Comparison of ENCODE assay signal across 8 cellular contexts in genomic region chr1:202888507-202889360, GRCh38.
DNase-seq lines count a peak whose midpoint lies in the region; ATAC-seq lines count a peak whose summit lies in the region.

RABIF (minus strand) TSS chr1:202889149; CDS start chr1:202889098, 51 bp downstream.

- peak within 1 kb of the TSS; percentile 75 for H3K4me3 ChIP-seq in effector memory CD4-positive, alpha-beta T cell (ENCODE audit: insufficient read depth, low read depth, low read length, poor library complexity, severe bottlenecking)

- H3K4me3 Mint-ChIP-seq in memory B cell = peak within 1 kb of the TSS; percentile 91

- H3K27ac Mint-ChIP-seq in memory B cell = peak within 1 kb of the TSS; percentile 84

- ATAC-seq in GM19468 (IDR thresholded peaks at IDR 0.05; ENCODE audit: extremely low read depth, unreplicated experiment) (peak; percentile 91), memory B cell (ENCODE audit: low read depth) (peak; percentile 89)

- H3K27me3 Mint-ChIP-seq in memory B cell = no peaks in the 10 kb centered on the region

- peak; percentile 88 for DNase-seq in CMK (ENCODE audit: low read depth)
- DNase-seq in HS-5 (ENCODE audit: low read depth) = peak; percentile 76
- peak; percentile 96 for DNase-seq in NK-92 treated with Interleukin-12 subunit alpha and Interleukin-12 subunit beta, amount 100 ng/mL, for 24 hours (lab: John Stamatoyannopoulos, UW)
- DNase-seq in activated CD8-positive, alpha-beta memory T cell treated with anti-CD3 and anti-CD28 coated beads for 24 hours = peak; percentile 97
- peak; percentile 95 to 96 (median 95) for DNase-seq in effector memory CD4-positive, alpha-beta T cell
- DNase-seq in memory B cell (ENCODE audit: low spot score in 2 of 2) = peak; percentile 90 to 95
- peak; percentile 93 for DNase-seq in stimulated activated CD8-positive, alpha-beta memory T cell treated with anti-CD3 and anti-CD28 coated beads, Interleukin-12 subunit alpha, Interleukin-12 subunit beta, amount 100 ng/mL, for 24 hours (ENCODE audit: extremely low read depth)

- no peaks in the 10 kb centered on the region for H3K9me3 ChIP-seq in effector memory CD4-positive, alpha-beta T cell (ENCODE audit: control insufficient read depth, low read length)

- peaks cover 6% of the 10 kb centered on the region for H3K4me1 Mint-ChIP-seq in memory B cell

- H3K36me3 Mint-ChIP-seq in memory B cell = peaks cover 12% of the 10 kb centered on the region

- H3K36me3 ChIP-seq in effector memory CD4-positive, alpha-beta T cell (ENCODE audit: control insufficient read depth, insufficient read depth, low read length) = peaks cover 20% of the 10 kb centered on the region

- H3K27ac ChIP-seq in effector memory CD4-positive, alpha-beta T cell (ENCODE audit: insufficient read depth, low read length, poor library complexity, severe bottlenecking) = peak within 1 kb of the TSS; percentile 92

- H3K9me3 Mint-ChIP-seq in memory B cell = no peaks in the 10 kb centered on the region

- H3K4me1 ChIP-seq in effector memory CD4-positive, alpha-beta T cell (ENCODE audit: control insufficient read depth, insufficient read depth, low read length, poor library complexity, severe bottlenecking) = peaks cover 9% of the 10 kb centered on the region

- no peaks in the 10 kb centered on the region for H3K27me3 ChIP-seq in effector memory CD4-positive, alpha-beta T cell (replicated peaks; ENCODE audit: control insufficient read depth, insufficient read depth, low read length, poor library complexity, severe bottlenecking)

Comparison
In these comparisons a context has a peak if more than half of its experiments do, and no peak if none do; other contexts are left out.
1. Peak in every context shown above with its lines: DNase-seq, ATAC-seq, H3K4me3 ChIP-seq and H3K27ac ChIP-seq.